7 cellular contexts compared by ENCODE assay signal in the genomic region with DNA sequence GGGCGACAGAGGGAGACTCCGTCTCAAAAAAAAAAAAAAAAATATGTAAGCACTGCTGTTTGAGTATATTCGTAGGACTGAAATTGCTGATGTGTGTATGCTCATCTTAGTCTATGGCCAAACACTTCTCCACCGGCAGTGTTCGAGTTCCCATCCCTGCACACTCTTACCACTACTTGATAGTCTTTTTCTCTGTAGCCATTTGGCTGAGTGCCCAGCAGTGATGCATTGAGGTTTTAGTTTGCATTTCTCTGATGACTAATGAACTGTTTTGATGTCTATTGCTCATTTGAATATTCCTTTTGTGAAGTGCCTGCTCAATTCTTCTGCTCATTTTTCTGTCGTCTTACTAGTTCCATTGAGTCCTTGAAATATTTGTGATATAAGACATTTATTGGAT. TPM values are rescaled to one million over a fixed set of nuclear protein-coding genes. Genes with fewer than 3 reads are reported as not detected.
DNase-seq lines count a peak whose midpoint lies in the region; ATAC-seq and TF ChIP-seq lines count a peak whose summit lies in the region.

No MANE protein-coding gene starts in this region.

- H3K27ac Mint-ChIP-seq in activated CD4-positive, alpha-beta T cell treated with anti-CD3 and anti-CD28 coated beads for 36 hours: peak overlapping the region; percentile 58

- peak overlapping the region; percentile 81 for H3K4me3 Mint-ChIP-seq in activated CD4-positive, alpha-beta T cell treated with anti-CD3 and anti-CD28 coated beads for 36 hours

- H3K36me3 Mint-ChIP-seq in activated CD4-positive, alpha-beta T cell treated with anti-CD3 and anti-CD28 coated beads for 36 hours (ENCODE audit: low read depth): peaks cover 4% of the 10 kb centered on the region

- CTCF ChIA-PET in activated CD4-positive, alpha-beta T cell treated with anti-CD3 and anti-CD28 coated beads for 36 hours (lab: Charles Lee): interaction anchor here (1.2 kb wide), 2 partner anchors 13 to 27 kb away, joined by 3 to 4 read pairs; no protein-coding TSS in a partner anchor

- no peak for TF ChIP-seq CTCF in choroid plexus epithelial cell (conservative IDR thresholded peaks at IDR 0.05; ENCODE audit: low read depth, low read length)

- H3K4me1 Mint-ChIP-seq in activated CD4-positive, alpha-beta T cell treated with anti-CD3 and anti-CD28 coated beads for 36 hours: peaks cover 51% of the 10 kb centered on the region

- POLR2A ChIA-PET in activated CD4-positive, alpha-beta T cell treated with anti-CD3 and anti-CD28 coated beads for 36 hours (lab: Charles Lee): no interaction called here

- peak; percentile 90 for DNase-seq in NCI-H2029 treated with DMSO at 0.1 percent for 48 hours (lab: John Stamatoyannopoulos, UW)
- DNase-seq in activated CD4-positive, alpha-beta T cell treated with anti-CD3 and anti-CD28 coated beads for 36 hours: peak; percentile 96
- DNase-seq in choroid plexus epithelial cell (ENCODE audit: low read depth): peak; percentile 96
- DNase-seq in renal cortical epithelial cell (ENCODE audit: low read depth): peak; percentile 95
- no peak for DNase-seq in iPS-NIHi11 (ENCODE audit: low spot score)

- no peak overlapping the region for H3K4me3 ChIP-seq in choroid plexus epithelial cell (ENCODE audit: low read depth, low read length)

- peak; percentile 61 for ATAC-seq in GM18498 (IDR thresholded peaks at IDR 0.05; ENCODE audit: unreplicated experiment)
- ATAC-seq in HG02642 (IDR thresholded peaks at IDR 0.05; ENCODE audit: poor library complexity, unreplicated experiment): peak; percentile 47
- peak; percentile 60 for ATAC-seq in activated CD4-positive, alpha-beta T cell treated with anti-CD3 and anti-CD28 coated beads for 36 hours

- no peaks in the 10 kb centered on the region for H3K27me3 Mint-ChIP-seq in activated CD4-positive, alpha-beta T cell treated with anti-CD3 and anti-CD28 coated beads for 36 hours

- intact Hi-C loops in activated CD4-positive, alpha-beta T cell treated with anti-CD3 and anti-CD28 coated beads for 36 hours (cut with DNase I, micrococcal nuclease): loop anchor here (5.0 kb wide), 3 partner anchors 73 to 693 kb away; partner anchors contain the start of genes CDON (in 1 of the 2), FAM118B (in 1 of the 2), RPUSD4 (in 1 of the 2) and STT3A (in 1 of the 2)

- H3K9me3 Mint-ChIP-seq in activated CD4-positive, alpha-beta T cell treated with anti-CD3 and anti-CD28 coated beads for 36 hours (ENCODE audit: low read depth): no peaks in the 10 kb centered on the region

RNA-seq across cellular contexts. Expression of gene TIRAP, which starts 1.9 kb away (rescaled TPM):
- total RNA-seq in activated CD4-positive, alpha-beta T cell treated with anti-CD3 and anti-CD28 coated beads for 36 hours: 1 to 10 TPM; 5.3 to 7.5 TPM
- total RNA-seq in renal cortical epithelial cell: 1.4 and 5.1 TPM in 2 replicates

RNA-seq across cellular contexts. Expression of gene FOXRED1, which starts 15.9 kb away (rescaled TPM):
- total RNA-seq in activated CD4-positive, alpha-beta T cell treated with anti-CD3 and anti-CD28 coated beads for 36 hours: 10 to 100 TPM; 39.0 to 43.7 TPM
- 16.3 and 20.1 TPM in 2 replicates for total RNA-seq in renal cortical epithelial cell

RNA-seq across cellular contexts. Expression of gene SRPRA, which starts 16.1 kb away (rescaled TPM):
- 100 to 1,000 TPM; 131 to 139 TPM for total RNA-seq in activated CD4-positive, alpha-beta T cell treated with anti-CD3 and anti-CD28 coated beads for 36 hours
- total RNA-seq in renal cortical epithelial cell: 26.4 and 66.6 TPM in 2 replicates

RNA-seq across cellular contexts. Expression of gene DCPS, which starts 19.0 kb away (rescaled TPM):
- 10 to 100 TPM; 29.7 to 39.3 TPM for total RNA-seq in activated CD4-positive, alpha-beta T cell treated with anti-CD3 and anti-CD28 coated beads for 36 hours
- 9.2 and 9.4 TPM in 2 replicates for total RNA-seq in renal cortical epithelial cell
